In the genomic region with DNA sequence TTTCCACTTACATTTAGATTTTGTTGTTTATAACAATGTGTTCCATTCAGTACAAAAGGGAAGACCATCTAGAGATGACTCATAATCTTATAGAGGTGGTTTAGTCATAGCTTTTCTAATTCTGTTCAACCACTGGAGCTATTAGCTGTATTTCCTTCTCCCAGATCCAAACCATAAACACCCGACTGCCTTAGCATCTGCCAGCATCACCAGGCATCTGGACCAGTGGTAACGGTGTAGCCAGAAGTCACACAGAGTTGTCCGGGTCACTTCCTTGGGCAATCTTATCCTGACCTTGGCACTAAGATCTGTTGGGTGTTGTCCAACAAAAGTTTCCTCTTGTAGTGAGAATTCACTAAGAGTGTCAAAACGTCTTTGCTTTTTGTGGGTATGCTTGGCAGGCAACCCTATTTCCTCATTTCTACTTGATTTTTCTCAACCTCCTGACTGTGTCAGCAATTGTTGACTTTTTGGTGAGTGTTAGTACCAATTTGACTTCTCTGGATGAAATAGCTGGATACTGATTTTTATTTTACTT, we compare ENCODE assay signal across 9 cellular contexts.
DNase-seq lines count a peak whose midpoint lies in the region; ATAC-seq and TF ChIP-seq lines count a peak whose summit lies in the region.
"Had no signal": no experiment of that assay in that cellular context is flagged by ENCODE, and none has a peak within 500 bp of the region (broad histone marks: within the 10 kb centered on the region; RNA-seq: fewer than 3 reads in every experiment).

No MANE protein-coding gene starts in this region.

- no peak overlapping the region for H3K4me3 ChIP-seq in mucosa of descending colon
- H3K4me3 ChIP-seq: thoracic aorta had no signal

- ATAC-seq in mucosa of descending colon: peak; percentile 77

- intact Hi-C loops in mucosa of descending colon (cut with DNase I, micrococcal nuclease): no loop called here

- no peaks in the 10 kb centered on the region for H3K9me3 ChIP-seq in mucosa of descending colon
- H3K9me3 ChIP-seq: thoracic aorta had no signal

- TF ChIP-seq CTCF in mucosa of descending colon (IDR thresholded peaks at IDR 0.05): no peak

- H3K36me3 ChIP-seq in mucosa of descending colon (ENCODE audit: low read depth): no peaks in the 10 kb centered on the region
- H3K36me3 ChIP-seq: thoracic aorta had no signal

- peaks cover 4% of the 10 kb centered on the region for H3K4me1 ChIP-seq in mucosa of descending colon (ENCODE audit: low read depth)

- DNase-seq in DMS53 treated with DMSO at 0.1 percent for 48 hours (lab: John Stamatoyannopoulos, UW; ENCODE audit: unreplicated experiment) (peak; percentile 41), NCI-H460 (ENCODE audit: extremely low read depth, low read depth) (peak; percentile 53), amniotic epithelial cell (ENCODE audit: low read depth) (peak; percentile 89), mucosa of descending colon (no peak), NCI-H748 (lab: John Stamatoyannopoulos, UW; ENCODE audit: unreplicated experiment) (no peak), inferior parietal cortex (ENCODE audit: extremely low spot score) (no peak), NCI-H1694 (lab: John Stamatoyannopoulos, UW) (no peak), retina (no peak)

Comparison
In these comparisons a context has a peak if more than half of its experiments do, and no peak if none do; other contexts are left out.
1. DNase-seq: peak in DMS53 treated with DMSO at 0.1 percent for 48 hours (single experiment), NCI-H460 (single experiment) and amniotic epithelial cell (single experiment); none in mucosa of descending colon (0 of 3), NCI-H748 (single experiment), inferior parietal cortex (single experiment), NCI-H1694 (single experiment) and retina (single experiment).